ENCODE assay signal across 20 cellular contexts in genomic region chr11:45225277-45225676, GRCh38.
"Had no signal": no experiment of that assay in that cellular context is flagged by ENCODE, and none has a peak within 500 bp of the region (broad histone marks: within the 10 kb centered on the region; RNA-seq: fewer than 3 reads in every experiment).

No MANE protein-coding gene starts in this region.

- H3K4me1 Mint-ChIP-seq: activated CD4-positive, alpha-beta T cell treated with anti-CD3 and anti-CD28 coated beads, Interleukin-2, amount 10 ng/mL, durations not matched to agents 7 days and 5 days; activated naive CD4-positive, alpha-beta T cell treated with anti-CD3 and anti-CD28 coated beads, Interleukin-2, amount 50 U/mL, for 24 hours; stimulated activated effector memory CD8-positive, alpha-beta T cell treated with anti-CD3 and anti-CD28 coated beads, Interleukin-12 subunit alpha, Interleukin-12 subunit beta, amount 100 ng/mL, for 72 hours; stimulated activated naive CD8-positive, alpha-beta T cell treated with anti-CD3 and anti-CD28 coated beads, Interleukin-15, amount 100 ng/mL, for 72 hours had no signal

- H3K27ac Mint-ChIP-seq: activated CD4-positive, alpha-beta T cell treated with anti-CD3 and anti-CD28 coated beads, Interleukin-2, amount 10 ng/mL, durations not matched to agents 7 days and 5 days; activated CD8-positive, alpha-beta memory T cell treated with anti-CD3 and anti-CD28 coated beads, Interleukin-2, amount 10 ng/mL, durations not matched to agents 7 days and 5 days; activated CD8-positive, alpha-beta T cell treated with anti-CD3 and anti-CD28 coated beads for 36 hours; activated naive CD4-positive, alpha-beta T cell treated with anti-CD3 and anti-CD28 coated beads, Interleukin-2, amount 50 U/mL, for 24 hours; dendritic cell treated with granulocyte-macrophage colony-stimulating factor and Interleukin-4, amounts not matched to agents 40 ng/mL and 50 ng/mL, for 4 days; natural killer cell treated with Interleukin-12 subunit alpha and Interleukin-12 subunit beta and Interleukin-15 and Interleukin-18, amount 100 ng/mL, for 72 hours; stimulated activated effector memory CD8-positive, alpha-beta T cell treated with anti-CD3 and anti-CD28 coated beads, Interleukin-12 subunit alpha, Interleukin-12 subunit beta, amount 100 ng/mL, for 72 hours; stimulated activated naive CD8-positive, alpha-beta T cell treated with anti-CD3 and anti-CD28 coated beads, Interleukin-15, amount 100 ng/mL, for 72 hours had no signal

- DNase-seq: activated CD4-positive, alpha-beta T cell treated with anti-CD3 and anti-CD28 coated beads, Interleukin-2, amount 10 ng/mL, durations not matched to agents 7 days and 5 days; activated CD4-positive, CD25-positive, alpha-beta regulatory T cell treated with anti-CD3 and anti-CD28 coated beads, Interleukin-2, amount 50 U/mL, for 72 hours; activated CD8-positive, alpha-beta memory T cell treated with anti-CD3 and anti-CD28 coated beads, Interleukin-2, amount 10 ng/mL, durations not matched to agents 7 days and 5 days; activated CD8-positive, alpha-beta T cell treated with anti-CD3 and anti-CD28 coated beads for 36 hours; activated gamma-delta T cell treated with Interleukin-2 at 50 U/mL for 16 hours; activated T-cell treated with anti-CD3 and anti-CD28 coated beads for 4 hours; anterior cingulate cortex; body of pancreas; effector CD4-positive, alpha-beta T cell; heart right ventricle; islet precursor cell; left cardiac atrium; right cardiac atrium; stimulated activated CD4-positive, alpha-beta T cell treated with anti-CD3 and anti-CD28 coated beads, Interleukin-2, amount 100 ng/mL, for 24 hours; stimulated activated naive CD8-positive, alpha-beta T cell treated with anti-CD3 and anti-CD28 coated beads, Interleukin-15, amount 100 ng/mL, for 72 hours; WERI-Rb-1 had no signal

- H3K9me3 Mint-ChIP-seq: activated CD4-positive, alpha-beta T cell treated with anti-CD3 and anti-CD28 coated beads, Interleukin-2, amount 10 ng/mL, durations not matched to agents 7 days and 5 days; activated CD8-positive, alpha-beta T cell treated with anti-CD3 and anti-CD28 coated beads for 36 hours; activated naive CD4-positive, alpha-beta T cell treated with anti-CD3 and anti-CD28 coated beads, Interleukin-2, amount 50 U/mL, for 24 hours; dendritic cell treated with granulocyte-macrophage colony-stimulating factor and Interleukin-4, amounts not matched to agents 40 ng/mL and 50 ng/mL, for 4 days; natural killer cell treated with Interleukin-12 subunit alpha and Interleukin-12 subunit beta and Interleukin-15 and Interleukin-18, amount 100 ng/mL, for 72 hours; stimulated activated effector memory CD8-positive, alpha-beta T cell treated with anti-CD3 and anti-CD28 coated beads, Interleukin-12 subunit alpha, Interleukin-12 subunit beta, amount 100 ng/mL, for 72 hours; stimulated activated naive CD8-positive, alpha-beta T cell treated with anti-CD3 and anti-CD28 coated beads, Interleukin-15, amount 100 ng/mL, for 72 hours had no signal

- H3K27me3 Mint-ChIP-seq: activated CD4-positive, alpha-beta T cell treated with anti-CD3 and anti-CD28 coated beads, Interleukin-2, amount 10 ng/mL, durations not matched to agents 7 days and 5 days; activated CD8-positive, alpha-beta memory T cell treated with anti-CD3 and anti-CD28 coated beads, Interleukin-2, amount 10 ng/mL, durations not matched to agents 7 days and 5 days; activated CD8-positive, alpha-beta T cell treated with anti-CD3 and anti-CD28 coated beads for 36 hours; activated naive CD4-positive, alpha-beta T cell treated with anti-CD3 and anti-CD28 coated beads, Interleukin-2, amount 50 U/mL, for 24 hours; dendritic cell treated with granulocyte-macrophage colony-stimulating factor and Interleukin-4, amounts not matched to agents 40 ng/mL and 50 ng/mL, for 4 days; natural killer cell treated with Interleukin-12 subunit alpha and Interleukin-12 subunit beta and Interleukin-15 and Interleukin-18, amount 100 ng/mL, for 72 hours; stimulated activated naive CD8-positive, alpha-beta T cell treated with anti-CD3 and anti-CD28 coated beads, Interleukin-15, amount 100 ng/mL, for 72 hours had no signal

- H3K4me3 Mint-ChIP-seq: activated CD4-positive, alpha-beta T cell treated with anti-CD3 and anti-CD28 coated beads, Interleukin-2, amount 10 ng/mL, durations not matched to agents 7 days and 5 days; activated CD8-positive, alpha-beta memory T cell treated with anti-CD3 and anti-CD28 coated beads, Interleukin-2, amount 10 ng/mL, durations not matched to agents 7 days and 5 days; activated CD8-positive, alpha-beta T cell treated with anti-CD3 and anti-CD28 coated beads for 36 hours; activated naive CD4-positive, alpha-beta T cell treated with anti-CD3 and anti-CD28 coated beads, Interleukin-2, amount 50 U/mL, for 24 hours; dendritic cell treated with granulocyte-macrophage colony-stimulating factor and Interleukin-4, amounts not matched to agents 40 ng/mL and 50 ng/mL, for 4 days; natural killer cell treated with Interleukin-12 subunit alpha and Interleukin-12 subunit beta and Interleukin-15 and Interleukin-18, amount 100 ng/mL, for 72 hours; stimulated activated effector memory CD8-positive, alpha-beta T cell treated with anti-CD3 and anti-CD28 coated beads, Interleukin-12 subunit alpha, Interleukin-12 subunit beta, amount 100 ng/mL, for 72 hours; stimulated activated naive CD8-positive, alpha-beta T cell treated with anti-CD3 and anti-CD28 coated beads, Interleukin-15, amount 100 ng/mL, for 72 hours had no signal

- H3K36me3 Mint-ChIP-seq: activated CD8-positive, alpha-beta memory T cell treated with anti-CD3 and anti-CD28 coated beads, Interleukin-2, amount 10 ng/mL, durations not matched to agents 7 days and 5 days; natural killer cell treated with Interleukin-12 subunit alpha and Interleukin-12 subunit beta and Interleukin-15 and Interleukin-18, amount 100 ng/mL, for 72 hours had no signal
